1 cellular context compared by ENCODE assay signal in genomic region chr4:109658871-109659410, GRCh38.
TF ChIP-seq lines count a peak whose summit lies in the region.

No MANE protein-coding gene starts in this region.

TF ChIP-seq in GM23338, 12 proteins besides CTCF, POLR2A, EP300 and RAD21 (continued from another document):
- TF ChIP-seq ZNF462 (CRISPR knock-in tag; IDR thresholded peaks at IDR 0.05) (no peak), NANOG (IDR thresholded peaks at IDR 0.05; ENCODE audit: borderline replicate concordance) (no peak), ZNF114 (CRISPR knock-in tag; IDR thresholded peaks at IDR 0.05) (no peak), ETS1 (IDR thresholded peaks at IDR 0.05) (no peak), ZNF331 (CRISPR knock-in tag; IDR thresholded peaks at IDR 0.05; ENCODE audit: low read depth) (no peak), CREB1 (CRISPR knock-in tag; IDR thresholded peaks at IDR 0.05; ENCODE audit: low read depth) (no peak)
